1 cellular context compared by ENCODE assay signal in genomic region chr1:38612956-38613355, GRCh38.
TF ChIP-seq lines count a peak whose summit lies in the region.

No MANE protein-coding gene starts in this region.

TF ChIP-seq in K562, 482 proteins besides CTCF, POLR2A, EP300 and RAD21 (continues in another document):
- TF ChIP-seq GTF2B (IDR thresholded peaks at IDR 0.05; ENCODE audit: extremely low read depth, insufficient read length) (no peak), NFE2 (IDR thresholded peaks at IDR 0.05; ENCODE audit: low read depth) (peak; percentile 35; the same call in 1 of the 2 replicates), CBFA2T3 (IDR thresholded peaks at IDR 0.05) (peak; percentile 66), TCF3 (CRISPR knock-in tag; IDR thresholded peaks at IDR 0.05) (peak; percentile 69), TAL1 (IDR thresholded peaks at IDR 0.05) (peak; percentile 42; the same call in 1 of the 2 replicates), RCOR1 (IDR thresholded peaks at IDR 0.05; ENCODE audit: borderline replicate concordance in 1 of 2, low read depth in 2 of 2, low read length in 2 of 2) (peak in 1 of 2 experiments; percentile 34; a peak in 1 of 4 replicates), XRCC3 (IDR thresholded peaks at IDR 0.05) (no peak), C11orf30 (IDR thresholded peaks at IDR 0.05; ENCODE audit: low read depth) (peak; percentile 36; the same call in 1 of the 2 replicates), CBFA2T2 (conservative IDR thresholded peaks at IDR 0.05) (peak; percentile 41; the same call in 1 of the 2 replicates), HMGXB4 (CRISPR knock-in tag; IDR thresholded peaks at IDR 0.05) (no peak), ATF4 (CRISPR knock-in tag; IDR thresholded peaks at IDR 0.05) (no peak), MGA (IDR thresholded peaks at IDR 0.05) (no peak), HDAC8 (tag; IDR thresholded peaks at IDR 0.05) (no peak), ARID1B (IDR thresholded peaks at IDR 0.05) (peak; percentile 63), TFE3 (CRISPR knock-in tag; IDR thresholded peaks at IDR 0.05) (peak; percentile 93), CTBP1 (IDR thresholded peaks at IDR 0.05; ENCODE audit: borderline replicate concordance) (peak; percentile 33; the same call in 1 of the 2 replicates), SMARCA4 (IDR thresholded peaks at IDR 0.05) (no peak), ERF (CRISPR knock-in tag; IDR thresholded peaks at IDR 0.05) (no peak), EP400 (IDR thresholded peaks at IDR 0.05) (no peak), NFRKB (IDR thresholded peaks at IDR 0.05; ENCODE audit: low read depth) (no peak), ZKSCAN1 (IDR thresholded peaks at IDR 0.05; ENCODE audit: low read depth, low read length) (0 out of 2 replicates have a peak, but pooled peaks have one; percentile 17), SOX6 (IDR thresholded peaks at IDR 0.05) (0 out of 2 replicates have a peak, but pooled peaks have one; percentile 20), CREB1 (IDR thresholded peaks at IDR 0.05) (no peak), CREB1 (CRISPR knock-in tag; IDR thresholded peaks at IDR 0.05) (no peak), NFYB (IDR thresholded peaks at IDR 0.05; ENCODE audit: extremely low read depth, insufficient read length) (no peak), MITF (IDR thresholded peaks at IDR 0.05) (0 out of 2 replicates have a peak, but pooled peaks have one; percentile 51), RBBP5 (IDR thresholded peaks at IDR 0.05; ENCODE audit: borderline replicate concordance, insufficient read depth, low read length, poor library complexity, severe bottlenecking) (no peak), SMARCE1 (IDR thresholded peaks at IDR 0.05) (no peak), USF2 (CRISPR knock-in tag; IDR thresholded peaks at IDR 0.05) (peak; percentile 49), ARID2 (IDR thresholded peaks at IDR 0.05) (no peak), USF1 (CRISPR knock-in tag; IDR thresholded peaks at IDR 0.05) (peak; percentile 77), MTF1 (CRISPR knock-in tag; IDR thresholded peaks at IDR 0.05; ENCODE audit: borderline replicate concordance) (no peak), ZNF24 (IDR thresholded peaks at IDR 0.05) (0 out of 2 replicates have a peak, but pooled peaks have one; percentile 24), RAD51 (IDR thresholded peaks at IDR 0.05; ENCODE audit: borderline replicate concordance, low read depth) (peak; percentile 62; the same call in 1 of the 2 replicates), MAFG (tag; conservative IDR thresholded peaks at IDR 0.05) (peak; percentile 30; the same call in 1 of the 2 replicates), TEAD2 (tag; IDR thresholded peaks at IDR 0.05) (no peak), EHMT2 (IDR thresholded peaks at IDR 0.05) (peak; percentile 65; the same call in 1 of the 2 replicates)
